In the genomic region with DNA sequence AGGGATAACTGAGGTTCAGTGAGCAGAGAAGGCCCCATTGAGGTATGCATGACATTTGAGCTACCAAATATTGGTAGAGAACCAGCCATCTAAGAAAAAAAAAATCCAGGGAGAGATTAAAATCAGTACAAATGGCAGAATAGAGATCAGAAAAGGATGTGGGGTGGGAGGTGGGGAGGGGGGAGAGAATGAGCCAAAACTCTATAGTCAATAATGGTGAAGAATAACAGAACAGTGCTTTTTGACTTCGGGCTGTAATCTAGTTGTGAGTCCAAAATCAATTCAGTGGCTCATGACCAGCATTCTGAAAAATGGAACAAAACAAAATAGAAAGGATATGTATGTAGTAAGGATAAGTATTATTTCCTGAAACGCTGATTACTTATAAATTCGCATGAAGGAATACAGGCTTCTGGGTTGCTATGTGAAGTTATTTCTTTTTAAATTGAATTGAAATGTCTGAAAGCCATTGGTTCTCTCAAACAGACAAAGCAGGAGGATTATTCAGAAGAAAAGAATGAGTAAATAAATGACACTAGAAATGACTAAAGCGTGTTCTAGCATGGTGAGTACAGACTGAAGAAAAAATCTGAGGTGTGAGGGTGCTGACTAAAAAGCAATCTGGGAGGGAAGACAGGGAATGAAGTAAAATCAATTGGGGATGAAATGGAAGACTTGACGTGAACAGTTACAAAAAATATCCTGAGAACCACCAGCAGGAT, we compare ENCODE assay signal across 15 cellular contexts.
DNase-seq lines count a peak whose midpoint lies in the region; ATAC-seq and TF ChIP-seq lines count a peak whose summit lies in the region.
"Had no signal": no experiment of that assay in that cellular context is flagged by ENCODE, and none has a peak within 500 bp of the region (broad histone marks: within the 10 kb centered on the region; RNA-seq: fewer than 3 reads in every experiment).

No MANE protein-coding gene starts in this region.

- peaks cover 26% of the 10 kb centered on the region for H3K4me1 Mint-ChIP-seq in central memory CD8-positive, alpha-beta T cell
- peaks cover 36% of the 10 kb centered on the region for H3K4me1 Mint-ChIP-seq in Calu3 (ENCODE audit: low read depth, unreplicated experiment)
- H3K4me1 Mint-ChIP-seq: activated naive CD8-positive, alpha-beta T cell treated with anti-CD3 and anti-CD28 coated beads, Interleukin-2, amount 10 ng/mL, durations not matched to agents 7 days and 5 days had no signal

- no peaks in the 10 kb centered on the region for H3K27me3 ChIP-seq in neutrophil

- no peaks in the 10 kb centered on the region for H3K9me3 ChIP-seq in neutrophil

- CTCF ChIA-PET in Calu3 (lab: Charles Lee): interaction anchor here (1.6 kb wide), 1 partner anchor 97 kb away, joined by 3 read pairs; no protein-coding TSS in a partner anchor

- peak overlapping the region; percentile 6 for H3K27ac ChIP-seq in neutrophil

- H3K4me3 Mint-ChIP-seq in central memory CD8-positive, alpha-beta T cell: no peak overlapping the region
- H3K4me3 Mint-ChIP-seq in Calu3 (ENCODE audit: low read depth, unreplicated experiment): no peak overlapping the region
- H3K4me3 Mint-ChIP-seq: activated naive CD8-positive, alpha-beta T cell treated with anti-CD3 and anti-CD28 coated beads, Interleukin-2, amount 10 ng/mL, durations not matched to agents 7 days and 5 days; type B pancreatic cell had no signal

- DNase-seq in Daoy (ENCODE audit: low read depth) (peak; percentile 14), HS-5 (ENCODE audit: low read depth) (peak; percentile 20), Calu3 (no peak), OCI-M2 (lab: John Stamatoyannopoulos, UW; ENCODE audit: unreplicated experiment) (no peak)
- DNase-seq in central memory CD8-positive, alpha-beta T cell (ENCODE audit: low spot score in 2 of 2): no peak
- DNase-seq: activated naive CD8-positive, alpha-beta T cell treated with anti-CD3 and anti-CD28 coated beads, Interleukin-2, amount 10 ng/mL, durations not matched to agents 7 days and 5 days; DMS53; glutamatergic neuron; left ventricle myocardium superior; NCI-H446; occipital lobe had no signal

- no peaks in the 10 kb centered on the region for H3K27me3 Mint-ChIP-seq in central memory CD8-positive, alpha-beta T cell
- no peaks in the 10 kb centered on the region for H3K27me3 Mint-ChIP-seq in Calu3 (ENCODE audit: unreplicated experiment)
- H3K27me3 Mint-ChIP-seq: activated naive CD8-positive, alpha-beta T cell treated with anti-CD3 and anti-CD28 coated beads, Interleukin-2, amount 10 ng/mL, durations not matched to agents 7 days and 5 days; type B pancreatic cell had no signal

- no peaks in the 10 kb centered on the region for H3K9me3 Mint-ChIP-seq in central memory CD8-positive, alpha-beta T cell
- H3K9me3 Mint-ChIP-seq in Calu3 (ENCODE audit: low read depth, unreplicated experiment): no peaks in the 10 kb centered on the region
- H3K9me3 Mint-ChIP-seq: activated naive CD8-positive, alpha-beta T cell treated with anti-CD3 and anti-CD28 coated beads, Interleukin-2, amount 10 ng/mL, durations not matched to agents 7 days and 5 days; type B pancreatic cell had no signal

- H3K27ac Mint-ChIP-seq in central memory CD8-positive, alpha-beta T cell (ENCODE audit: low read depth): peak overlapping the region; percentile 83
- no peak overlapping the region for H3K27ac Mint-ChIP-seq in Calu3 (ENCODE audit: unreplicated experiment)
- H3K27ac Mint-ChIP-seq: activated naive CD8-positive, alpha-beta T cell treated with anti-CD3 and anti-CD28 coated beads, Interleukin-2, amount 10 ng/mL, durations not matched to agents 7 days and 5 days; type B pancreatic cell had no signal

- H3K4me1 ChIP-seq in neutrophil (ENCODE audit: control insufficient read depth in 1 of 2, insufficient read depth in 1 of 2, low read depth in 1 of 2, low read length in 1 of 2): no peaks in the 10 kb centered on the region

- H3K4me3 ChIP-seq in neutrophil (ENCODE audit: low read depth in 1 of 2, low read length in 1 of 2): no peak overlapping the region

- no peak for ATAC-seq in central memory CD8-positive, alpha-beta T cell (replicated peaks; ENCODE audit: extremely low read depth, poor library complexity, severe bottlenecking)
- ATAC-seq in GM21529 (IDR thresholded peaks at IDR 0.05; ENCODE audit: unreplicated experiment) (no peak), GM18867 (IDR thresholded peaks at IDR 0.05; ENCODE audit: unreplicated experiment) (no peak)
- ATAC-seq: left ventricle myocardium superior had no signal

- H3K36me3 Mint-ChIP-seq in central memory CD8-positive, alpha-beta T cell (ENCODE audit: insufficient read depth): peaks cover 21% of the 10 kb centered on the region
- H3K36me3 Mint-ChIP-seq in Calu3 (ENCODE audit: insufficient read depth, unreplicated experiment): no peaks in the 10 kb centered on the region

- intact Hi-C loops in Calu3 (cut with micrococcal nuclease; ENCODE audit: unreplicated experiment): no loop called here

- no TSS peak for BruUV-seq in Calu3 (replicated peaks; lab: Mats Ljungman, UMichigan)

- TF ChIP-seq CTCF in neutrophil (IDR thresholded peaks at IDR 0.05) (no peak), Calu3 (IDR thresholded peaks at IDR 0.05; ENCODE audit: unreplicated experiment) (no peak)

- H3K36me3 ChIP-seq in neutrophil: peaks cover 29% of the 10 kb centered on the region

Comparison
In these comparisons a context has a peak if more than half of its experiments do, and no peak if none do; other contexts are left out.
1. DNase-seq: peak in Daoy (single experiment) and HS-5 (single experiment); none in central memory CD8-positive, alpha-beta T cell (0 of 2), Calu3 (single experiment) and OCI-M2 (single experiment).